ENCODE assay signal across 8 cellular contexts in genomic region chr12:107759410-107759809, GRCh38. TPM values are rescaled to one million over a fixed set of nuclear protein-coding genes. Genes with fewer than 3 reads are reported as not detected.
DNase-seq lines count a peak whose midpoint lies in the region; ATAC-seq and TF ChIP-seq lines count a peak whose summit lies in the region.

No MANE protein-coding gene starts in this region.

- H3K27me3 ChIP-seq in upper lobe of right lung, result no peaks in the 10 kb centered on the region
- H3K27me3 ChIP-seq in thyroid gland, result no peaks in the 10 kb centered on the region

- in situ Hi-C loops in astrocyte of the cerebellum (cut with HindIII; ENCODE audit: low sequenced_read_pairs), result no loop called here

- H3K36me3 ChIP-seq in upper lobe of right lung (peaks cover 31% of the 10 kb centered on the region), thyroid gland (peaks cover 17 to 19% of the 10 kb centered on the region in 2 donors)

- H3K4me3 ChIP-seq in astrocyte of the cerebellum (ENCODE audit: low read depth, low read length), result peak overlapping the region; percentile 65
- peak overlapping the region; percentile 83 for H3K4me3 ChIP-seq in upper lobe of right lung
- no peak overlapping the region for H3K4me3 ChIP-seq in thyroid gland (replicated peaks in 1 of 3)

- peak; percentile 78 for ATAC-seq in left colon
- no peak for ATAC-seq in upper lobe of right lung

- peak; percentile 40 for DNase-seq in stimulated activated CD4-positive, alpha-beta T cell treated with anti-CD3 and anti-CD28 coated beads, Interleukin-1b, Interleukin-23, amount 100 ng/mL, for 48 hours
- DNase-seq in stimulated activated CD4-positive, alpha-beta T cell treated with anti-CD3 and anti-CD28 coated beads, Interleukin-12 subunit alpha, Interleukin-12 subunit beta, amount 100 ng/mL, for 4 hours, result no peak
- peak; percentile 17 to 47 for DNase-seq in NOMO-1 (lab: John Stamatoyannopoulos, UW; ENCODE audit: unreplicated experiment in 2 of 2)
- peak; percentile 79 for DNase-seq in astrocyte of the cerebellum (ENCODE audit: low read depth)
- DNase-seq in left colon, result peak in 1 of 2 donors; percentile 55
- DNase-seq in upper lobe of right lung, result no peak
- no peak for DNase-seq in thyroid gland
- no peak for DNase-seq in mesenteric fat pad (ENCODE audit: low spot score)

- WGBS in thyroid gland, 2 donors, result 47% methylated on average over 3 of the region's 3 CpGs

- TF ChIP-seq POLR2A in thyroid gland (IDR thresholded peaks at IDR 0.05), result no peak

- TF ChIP-seq CTCF in astrocyte of the cerebellum (IDR thresholded peaks at IDR 0.05; ENCODE audit: low read depth, low read length, missing control alignments) (no peak), upper lobe of right lung (IDR thresholded peaks at IDR 0.05) (no peak), thyroid gland (IDR thresholded peaks at IDR 0.05) (no peak)

- H3K27ac ChIP-seq in upper lobe of right lung (no peak overlapping the region), thyroid gland (no peak overlapping the region)

- H3K9me3 ChIP-seq in upper lobe of right lung (no peaks in the 10 kb centered on the region), thyroid gland (no peaks in the 10 kb centered on the region)

- H3K4me1 ChIP-seq in upper lobe of right lung (peaks cover 21% of the 10 kb centered on the region), thyroid gland (peaks cover 19% of the 10 kb centered on the region in 2 donors)

- intact Hi-C loops in left colon (cut with DNase I, micrococcal nuclease), result no loop called here
- intact Hi-C loops in upper lobe of right lung (cut with DNase I), result loop anchor here (10.0 kb wide), 1 partner anchor 65 kb away; no protein-coding TSS in a partner anchor
- intact Hi-C loops in thyroid gland (cut with DNase I), result no loop called here

RNA-seq across cellular contexts. Expression of gene PRDM4, which starts 1.5 kb away (rescaled TPM):
- total RNA-seq in left colon, result 10 to 100 TPM; 32.3 to 38.4 TPM
- 25.9 TPM for total RNA-seq in upper lobe of right lung
- 10 to 100 TPM; 23.7 to 38.7 (median 25.1) TPM for total RNA-seq in thyroid gland
- total RNA-seq in mesenteric fat pad, result 28.6 TPM

RNA-seq across cellular contexts. Expression of gene ASCL4, which starts 15.1 kb away (rescaled TPM):
- total RNA-seq in left colon (not detected), upper lobe of right lung (not detected), thyroid gland (not detected), mesenteric fat pad (not detected)

Comparison
In these comparisons a context has a peak if more than half of its experiments do, and no peak if none do; other contexts are left out.
1. DNase-seq: peak in stimulated activated CD4-positive, alpha-beta T cell treated with anti-CD3 and anti-CD28 coated beads, Interleukin-1b, Interleukin-23, amount 100 ng/mL, for 48 hours (single experiment), NOMO-1 (2 of 2) and astrocyte of the cerebellum (single experiment); none in stimulated activated CD4-positive, alpha-beta T cell treated with anti-CD3 and anti-CD28 coated beads, Interleukin-12 subunit alpha, Interleukin-12 subunit beta, amount 100 ng/mL, for 4 hours (single experiment), upper lobe of right lung (single experiment), thyroid gland (0 of 2) and mesenteric fat pad (single experiment).
2. H3K4me3 ChIP-seq: peak in astrocyte of the cerebellum (single experiment) and upper lobe of right lung (single experiment); none in thyroid gland (0 of 3).